In genomic region chr10:101355307-101355706, GRCh38 we compare ENCODE assay signal across 8 cellular contexts. TPM values are rescaled to one million over a fixed set of nuclear protein-coding genes. Genes with fewer than 3 reads are reported as not detected.
DNase-seq lines count a peak whose midpoint lies in the region; ATAC-seq and TF ChIP-seq lines count a peak whose summit lies in the region.

No MANE protein-coding gene starts in this region.

- peaks cover 3% of the 10 kb centered on the region for H3K27me3 Mint-ChIP-seq in activated naive CD4-positive, alpha-beta T cell treated with anti-CD3 and anti-CD28 coated beads, Interleukin-2, amount 50 U/mL, for 24 hours
- peaks cover 8% of the 10 kb centered on the region for H3K27me3 Mint-ChIP-seq in activated CD8-positive, alpha-beta T cell treated with anti-CD3 and anti-CD28 coated beads for 36 hours

- 49 to 61% (median 54%) methylated on average over 4 of the region's 4 CpGs for WGBS in stomach, 5 donors

- intact Hi-C loops in activated CD8-positive, alpha-beta T cell treated with anti-CD3 and anti-CD28 coated beads for 36 hours (cut with micrococcal nuclease), result no loop called here
- intact Hi-C loops in stomach (cut with DNase I; ENCODE audit: low total_unique reads), result no loop called here

- H3K4me1 ChIP-seq in stomach, result peaks cover 0 to 40% (median 23%) of the 10 kb centered on the region in 4 donors

- CTCF ChIA-PET in activated CD8-positive, alpha-beta T cell treated with anti-CD3 and anti-CD28 coated beads for 36 hours (lab: Charles Lee), result interaction anchor here (0.7 to 2.9 kb wide), 6 partner anchors 8 to 112 kb away, joined by 3 to 11 read pairs (median 5); no protein-coding TSS in a partner anchor

- H3K4me3 Mint-ChIP-seq in activated naive CD4-positive, alpha-beta T cell treated with anti-CD3 and anti-CD28 coated beads, Interleukin-2, amount 50 U/mL, for 24 hours, result peak overlapping the region; percentile 94
- H3K4me3 Mint-ChIP-seq in activated CD8-positive, alpha-beta T cell treated with anti-CD3 and anti-CD28 coated beads for 36 hours, result peak overlapping the region; percentile 87

- POLR2A ChIA-PET in activated CD8-positive, alpha-beta T cell treated with anti-CD3 and anti-CD28 coated beads for 36 hours (lab: Charles Lee), result interaction anchor here (0.8 to 3.7 kb wide), 3 partner anchors 12 to 17 kb away, joined by 3 to 15 read pairs (median 3); no protein-coding TSS in a partner anchor

- DNase-seq in activated naive CD4-positive, alpha-beta T cell (lab: John Stamatoyannopoulos, UW), result no peak
- no peak for DNase-seq in activated CD8-positive, alpha-beta T cell treated with anti-CD3 and anti-CD28 coated beads for 36 hours
- DNase-seq in stomach (no peak), NCI-H1417 (lab: John Stamatoyannopoulos, UW) (no peak)
- no peak for DNase-seq in stimulated activated CD8-positive, alpha-beta memory T cell treated with anti-CD3 and anti-CD28 coated beads, Interleukin-4, amount 100 ng/mL, for 48 hours

- peaks cover 0 to 6% (median 0%) of the 10 kb centered on the region in 3 donors for H3K27me3 ChIP-seq in stomach

- H3K4me1 Mint-ChIP-seq in activated naive CD4-positive, alpha-beta T cell treated with anti-CD3 and anti-CD28 coated beads, Interleukin-2, amount 50 U/mL, for 24 hours, result peaks cover 32% of the 10 kb centered on the region
- peaks cover 31% of the 10 kb centered on the region for H3K4me1 Mint-ChIP-seq in activated CD8-positive, alpha-beta T cell treated with anti-CD3 and anti-CD28 coated beads for 36 hours (ENCODE audit: low read depth)

- no peaks in the 10 kb centered on the region for H3K9me3 Mint-ChIP-seq in activated naive CD4-positive, alpha-beta T cell treated with anti-CD3 and anti-CD28 coated beads, Interleukin-2, amount 50 U/mL, for 24 hours
- H3K9me3 Mint-ChIP-seq in activated CD8-positive, alpha-beta T cell treated with anti-CD3 and anti-CD28 coated beads for 36 hours, result no peaks in the 10 kb centered on the region

- H3K4me3 ChIP-seq in iPS-11a (ENCODE audit: low read depth, low read length) (peak overlapping the region; percentile 81), stomach (peak overlapping the region; percentile 91 to 98 (median 94))

- peak overlapping the region; percentile 85 for H3K27ac Mint-ChIP-seq in activated naive CD4-positive, alpha-beta T cell treated with anti-CD3 and anti-CD28 coated beads, Interleukin-2, amount 50 U/mL, for 24 hours
- H3K27ac Mint-ChIP-seq in activated CD8-positive, alpha-beta T cell treated with anti-CD3 and anti-CD28 coated beads for 36 hours, result no peak overlapping the region

- ATAC-seq in activated CD8-positive, alpha-beta T cell treated with anti-CD3 and anti-CD28 coated beads for 36 hours, result no peak
- no peak for ATAC-seq in HG03280 (IDR thresholded peaks at IDR 0.05; ENCODE audit: unreplicated experiment)

- no peaks in the 10 kb centered on the region for H3K36me3 ChIP-seq in stomach

- TF ChIP-seq EP300 in stomach (IDR thresholded peaks at IDR 0.05), result no peak

- H3K36me3 Mint-ChIP-seq in activated naive CD4-positive, alpha-beta T cell treated with anti-CD3 and anti-CD28 coated beads, Interleukin-2, amount 50 U/mL, for 24 hours, result peaks cover 2% of the 10 kb centered on the region
- H3K36me3 Mint-ChIP-seq in activated CD8-positive, alpha-beta T cell treated with anti-CD3 and anti-CD28 coated beads for 36 hours (ENCODE audit: low read depth), result peaks cover 12% of the 10 kb centered on the region

- H3K27ac ChIP-seq in stomach, result peak overlapping the region in 1 of 5 donors; percentile 93

- no peaks in the 10 kb centered on the region for H3K9me3 ChIP-seq in stomach

- TF ChIP-seq CTCF in activated CD8-positive, alpha-beta T cell treated with anti-CD3 and anti-CD28 coated beads for 36 hours (IDR thresholded peaks at IDR 0.05), result no peak
- TF ChIP-seq CTCF in stomach (IDR thresholded peaks at IDR 0.05), result no peak

- TF ChIP-seq POLR2A in stomach (IDR thresholded peaks at IDR 0.05), result no peak

RNA-seq across cellular contexts. Expression of gene BTRC, which starts 1.3 kb away (rescaled TPM):
- total RNA-seq in activated CD8-positive, alpha-beta T cell treated with anti-CD3 and anti-CD28 coated beads for 36 hours, result 10 to 100 TPM; 11.6 to 14.6 TPM
- 10 to 100 TPM in 1 of 5 donors, 1 to 10 TPM in 4; 3.5 to 14.5 (median 5.3) TPM for total RNA-seq in stomach
- polyA plus RNA-seq in stomach, result 1 to 10 TPM; 3.9 to 4.9 (median 4.1) TPM
